ENCODE assay signal across 21 cellular contexts in genomic region chr22:28015676-28016601, GRCh38.
DNase-seq lines count a peak whose midpoint lies in the region; FAIRE-seq and TF ChIP-seq lines count a peak whose summit lies in the region.
"Had no signal": no experiment of that assay in that cellular context is flagged by ENCODE, and none has a peak within 500 bp of the region (broad histone marks: within the 10 kb centered on the region; RNA-seq: fewer than 3 reads in every experiment).

No MANE protein-coding gene starts in this region.

- H3K9me3 Mint-ChIP-seq in neural progenitor cell = no peaks in the 10 kb centered on the region
- H3K9me3 Mint-ChIP-seq in activated naive CD4-positive, alpha-beta T cell treated with anti-CD3 and anti-CD28 coated beads for 36 hours = no peaks in the 10 kb centered on the region
- H3K9me3 Mint-ChIP-seq: activated CD4-positive, alpha-beta T cell treated with anti-CD3 and anti-CD28 coated beads, Interleukin-2, amount 10 ng/mL, durations not matched to agents 7 days and 5 days; activated naive CD4-positive, alpha-beta T cell treated with anti-CD3 and anti-CD28 coated beads, Interleukin-2, amount 50 U/mL, for 72 hours had no signal

- H3K27me3 Mint-ChIP-seq in neural progenitor cell (ENCODE audit: insufficient read depth, low read depth) = peaks cover 26% of the 10 kb centered on the region
- H3K27me3 Mint-ChIP-seq in activated naive CD4-positive, alpha-beta T cell treated with anti-CD3 and anti-CD28 coated beads for 36 hours (ENCODE audit: low read depth) = no peaks in the 10 kb centered on the region
- H3K27me3 Mint-ChIP-seq: activated CD4-positive, alpha-beta T cell treated with anti-CD3 and anti-CD28 coated beads, Interleukin-2, amount 10 ng/mL, durations not matched to agents 7 days and 5 days had no signal

- intact Hi-C loops in uterus (cut with DNase I; ENCODE audit: low total_unique reads) = loop anchor here (10.0 kb wide), 1 partner anchor 579 kb away; no protein-coding TSS in a partner anchor
- intact Hi-C loops in activated naive CD4-positive, alpha-beta T cell treated with anti-CD3 and anti-CD28 coated beads for 36 hours (cut with micrococcal nuclease) = no loop called here

- peaks cover 48% of the 10 kb centered on the region for H3K4me1 ChIP-seq in neural progenitor cell
- peaks cover 4 to 5% of the 10 kb centered on the region in 2 donors for H3K4me1 ChIP-seq in uterus
- H3K4me1 ChIP-seq: parathyroid adenoma had no signal

- H3K9me3 ChIP-seq in neural progenitor cell (ENCODE audit: low read depth) = no peaks in the 10 kb centered on the region
- no peaks in the 10 kb centered on the region for H3K9me3 ChIP-seq in uterus
- H3K9me3 ChIP-seq: SJSA1, vagina had no signal

- TF ChIP-seq CTCF in fibroblast of villous mesenchyme (IDR thresholded peaks at IDR 0.05; ENCODE audit: insufficient read depth, low read depth, low read length) (no peak), neural progenitor cell (IDR thresholded peaks at IDR 0.05) (no peak), uterus (IDR thresholded peaks at IDR 0.05) (no peak)

- H3K79me2 ChIP-seq in neural progenitor cell (ENCODE audit: low read depth) = no peaks in the 10 kb centered on the region
- H3K79me2 ChIP-seq: parathyroid adenoma had no signal

- H3K36me3 ChIP-seq in neural progenitor cell (no peaks in the 10 kb centered on the region), uterus (no peaks in the 10 kb centered on the region)
- H3K36me3 ChIP-seq: SJSA1, vagina had no signal

- CTCF ChIA-PET in activated naive CD4-positive, alpha-beta T cell treated with anti-CD3 and anti-CD28 coated beads for 36 hours (lab: Charles Lee) = interaction anchor here (1.2 kb wide), 1 partner anchor 215 kb away, joined by 3 read pairs; no protein-coding TSS in a partner anchor

- DNase-seq in activated effector memory CD4-positive, alpha-beta T cell treated with anti-CD3 and anti-CD28 coated beads, Interleukin-2, amount 50 U/mL, for 16 hours = peak; percentile 57
- no peak for DNase-seq in activated effector memory CD4-positive, alpha-beta T cell treated with Interleukin-2 at 50 U/mL for 16 hours
- DNase-seq in fibroblast of villous mesenchyme (ENCODE audit: low read depth) (peak; percentile 12), neural progenitor cell (ENCODE audit: low spot score) (peak; percentile 57), uterus (peak; percentile 9 to 11), NCI-H446 treated with DMSO at 0.1 percent for 48 hours (lab: John Stamatoyannopoulos, UW) (no peak), H54 (ENCODE audit: insufficient read length, low spot score) (no peak)
- no peak for DNase-seq in activated naive CD4-positive, alpha-beta T cell treated with anti-CD3 and anti-CD28 coated beads for 36 hours
- DNase-seq: ACHN; activated CD4-positive, alpha-beta T cell treated with anti-CD3 and anti-CD28 coated beads, Interleukin-2, amount 10 ng/mL, durations not matched to agents 7 days and 5 days; activated T-cell treated with anti-CD3 and anti-CD28 coated beads for 4 hours; EL; GM23248; hypothalamus; KBM-7; NCI-H226; stimulated activated naive CD4-positive, alpha-beta T cell had no signal

- peak overlapping the region; percentile 14 for H3K4me2 ChIP-seq in neural progenitor cell

- TF ChIP-seq POLR2A in uterus (IDR thresholded peaks at IDR 0.05) = no peak
- no peak for TF ChIP-seq POLR2A in H54 (IDR thresholded peaks at IDR 0.05; ENCODE audit: low read depth, low read length)

- peak overlapping the region; percentile 30 for H3K4me3 Mint-ChIP-seq in neural progenitor cell
- no peak overlapping the region for H3K4me3 Mint-ChIP-seq in activated naive CD4-positive, alpha-beta T cell treated with anti-CD3 and anti-CD28 coated beads for 36 hours
- H3K4me3 Mint-ChIP-seq: activated CD4-positive, alpha-beta T cell treated with anti-CD3 and anti-CD28 coated beads, Interleukin-2, amount 10 ng/mL, durations not matched to agents 7 days and 5 days had no signal

- peaks cover 31% of the 10 kb centered on the region for H3F3A ChIP-seq in neural progenitor cell (ENCODE audit: low read depth)

- peaks cover 78% of the 10 kb centered on the region for H3K4me1 Mint-ChIP-seq in neural progenitor cell
- peaks cover 2% of the 10 kb centered on the region for H3K4me1 Mint-ChIP-seq in activated naive CD4-positive, alpha-beta T cell treated with anti-CD3 and anti-CD28 coated beads for 36 hours (ENCODE audit: low read depth)

- no peak overlapping the region for H3K9ac ChIP-seq in neural progenitor cell
- H3K9ac ChIP-seq: GM23248, parathyroid adenoma had no signal

- H4K20me1 ChIP-seq in neural progenitor cell (ENCODE audit: low read depth) = peaks cover 20% of the 10 kb centered on the region

- no peak overlapping the region for H3K27ac ChIP-seq in neural progenitor cell
- no peak overlapping the region for H3K27ac ChIP-seq in uterus
- H3K27ac ChIP-seq: GM23248, parathyroid adenoma, SJSA1, vagina had no signal

- no peaks in the 10 kb centered on the region for H3K27me3 ChIP-seq in neural progenitor cell
- no peaks in the 10 kb centered on the region for H3K27me3 ChIP-seq in uterus
- H3K27me3 ChIP-seq: SJSA1, vagina had no signal

- no peak for FAIRE-seq in H54 (lab: Jason Lieb, UNC)

- H3K36me3 Mint-ChIP-seq in neural progenitor cell = peaks cover 4% of the 10 kb centered on the region
- H3K36me3 Mint-ChIP-seq in activated naive CD4-positive, alpha-beta T cell treated with anti-CD3 and anti-CD28 coated beads for 36 hours (ENCODE audit: low read depth) = no peaks in the 10 kb centered on the region
- H3K36me3 Mint-ChIP-seq: activated naive CD4-positive, alpha-beta T cell treated with anti-CD3 and anti-CD28 coated beads, Interleukin-2, amount 50 U/mL, for 72 hours had no signal

- peak overlapping the region; percentile 95 for H3K27ac Mint-ChIP-seq in neural progenitor cell
- no peak overlapping the region for H3K27ac Mint-ChIP-seq in activated naive CD4-positive, alpha-beta T cell treated with anti-CD3 and anti-CD28 coated beads for 36 hours
- H3K27ac Mint-ChIP-seq: activated CD4-positive, alpha-beta T cell treated with anti-CD3 and anti-CD28 coated beads, Interleukin-2, amount 10 ng/mL, durations not matched to agents 7 days and 5 days had no signal

- no peak overlapping the region for H2AFZ ChIP-seq in neural progenitor cell (replicated peaks)
- H2AFZ ChIP-seq: GM23248, parathyroid adenoma had no signal

- H3K4me3 ChIP-seq in fibroblast of villous mesenchyme (ENCODE audit: low read depth, low read length) = no peak overlapping the region
- no peak overlapping the region for H3K4me3 ChIP-seq in neural progenitor cell
- no peak overlapping the region for H3K4me3 ChIP-seq in uterus
- H3K4me3 ChIP-seq: GM23248, SJSA1, vagina had no signal

Comparison
In these comparisons a context has a peak if more than half of its experiments do, and no peak if none do; other contexts are left out.
1. DNase-seq: peak in activated effector memory CD4-positive, alpha-beta T cell treated with anti-CD3 and anti-CD28 coated beads, Interleukin-2, amount 50 U/mL, for 16 hours (single experiment), fibroblast of villous mesenchyme (single experiment), neural progenitor cell (single experiment) and uterus (2 of 2); none in activated effector memory CD4-positive, alpha-beta T cell treated with Interleukin-2 at 50 U/mL for 16 hours (single experiment), NCI-H446 treated with DMSO at 0.1 percent for 48 hours (single experiment), activated naive CD4-positive, alpha-beta T cell treated with anti-CD3 and anti-CD28 coated beads for 36 hours (single experiment) and H54 (single experiment).